ENCODE assay signal across 8 cellular contexts in genomic region chr14:93132472-93133065, GRCh38.
DNase-seq lines count a peak whose midpoint lies in the region; ATAC-seq and TF ChIP-seq lines count a peak whose summit lies in the region.

No MANE protein-coding gene starts in this region.

- TF ChIP-seq CTCF in astrocyte of the spinal cord (IDR thresholded peaks at IDR 0.05; ENCODE audit: low read depth, low read length), result peak; percentile 67

- ATAC-seq in HG02973 (IDR thresholded peaks at IDR 0.05; ENCODE audit: unreplicated experiment), result no peak

- in situ Hi-C loops in astrocyte of the spinal cord (cut with HindIII; ENCODE audit: low sequenced_read_pairs), result no loop called here

- no peak overlapping the region for H3K4me3 ChIP-seq in astrocyte of the spinal cord (ENCODE audit: low read depth, low read length)

- DNase-seq in 8988T, result peak; percentile 59
- peak; percentile 36 for DNase-seq in EH (ENCODE audit: low read depth)
- peak; percentile 67 for DNase-seq in NCI-H1694 (lab: John Stamatoyannopoulos, UW)
- peak; percentile 33 for DNase-seq in astrocyte of the spinal cord (ENCODE audit: low read depth, low spot score)
- DNase-seq in kidney tubule cell (ENCODE audit: low spot score), result peak; percentile 49
- no peak for DNase-seq in GM19238 (ENCODE audit: insufficient read length, low spot score)
- DNase-seq in DMS79 treated with DMSO at 0.1 percent for 48 hours (lab: John Stamatoyannopoulos, UW), result no peak

Comparison
In these comparisons a context has a peak if more than half of its experiments do, and no peak if none do; other contexts are left out.
1. DNase-seq: peak in 8988T (single experiment), EH (single experiment), NCI-H1694 (single experiment), astrocyte of the spinal cord (single experiment) and kidney tubule cell (single experiment); none in GM19238 (single experiment) and DMS79 treated with DMSO at 0.1 percent for 48 hours (single experiment).